25 cellular contexts compared by ENCODE assay signal in the genomic region with DNA sequence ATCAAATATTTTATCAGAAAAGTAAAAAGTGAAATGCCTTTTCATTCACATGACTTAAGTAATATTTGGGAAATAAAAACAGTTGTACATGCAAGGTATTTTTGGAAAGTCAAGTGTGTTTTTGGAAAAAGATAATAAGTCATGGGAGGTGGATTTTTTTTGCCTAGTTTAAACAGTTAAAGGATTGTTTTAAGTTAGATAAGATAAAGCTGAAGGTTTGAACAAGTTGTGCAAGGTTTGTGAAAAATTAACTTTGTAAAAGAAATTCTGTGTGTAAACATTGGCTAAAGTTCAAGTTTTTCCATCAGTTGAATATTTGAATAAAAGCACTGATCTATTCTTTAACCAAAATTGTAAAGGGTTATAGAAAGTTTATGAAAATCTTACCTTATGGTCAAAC.
DNase-seq lines count a peak whose midpoint lies in the region; ATAC-seq, FAIRE-seq and TF ChIP-seq lines count a peak whose summit lies in the region.
"Had no signal": no experiment of that assay in that cellular context is flagged by ENCODE, and none has a peak within 500 bp of the region (broad histone marks: within the 10 kb centered on the region; RNA-seq: fewer than 3 reads in every experiment).

No MANE protein-coding gene starts in this region.

- no peaks in the 10 kb centered on the region for H3K27me3 ChIP-seq in astrocyte (ENCODE audit: insufficient read depth, low read length)
- H3K27me3 ChIP-seq in liver (ENCODE audit: control insufficient read depth in 4 of 4, insufficient read depth in 4 of 4, low read length in 3 of 4) = no peaks in the 10 kb centered on the region
- H3K27me3 ChIP-seq: BE2C; BLaER1 treated with 17β-estradiol and CSF1 and Interleukin-3, amounts not matched to agents 10 nM and 100 nM had no signal

- TF ChIP-seq RAD21 in liver (IDR thresholded peaks at IDR 0.05) = no peak

- H3K4me3 ChIP-seq in astrocyte (ENCODE audit: insufficient read depth, low read depth, low read length) (no peak overlapping the region), liver (ENCODE audit: low read depth in 1 of 3, low read length in 3 of 3) (no peak overlapping the region)
- H3K4me3 ChIP-seq: A549; BLaER1 treated with 17β-estradiol and CSF1 and Interleukin-3, amounts not matched to agents 10 nM and 100 nM; HAP-1 had no signal

- peak; percentile 47 for FAIRE-seq in astrocyte (lab: Jason Lieb, UNC)
- peak; percentile 6 for FAIRE-seq in frontal cortex (lab: Jason Lieb, UNC)
- FAIRE-seq: A549, D721Med, GM12891, H54 had no signal

- H3K4me2 ChIP-seq in astrocyte (ENCODE audit: low read length) = no peak overlapping the region
- H3K4me2 ChIP-seq: A549; BLaER1 treated with 17β-estradiol and CSF1 and Interleukin-3, amounts not matched to agents 10 nM and 100 nM had no signal

- H3K4me1 Mint-ChIP-seq in astrocyte (ENCODE audit: low read depth, unreplicated experiment) = no peaks in the 10 kb centered on the region
- no peaks in the 10 kb centered on the region for H3K4me1 Mint-ChIP-seq in activated T-cell treated with anti-CD3 and anti-CD28 coated beads, Interleukin-2, amount 50 U/mL, for 72 hours (ENCODE audit: low read depth)
- H3K4me1 Mint-ChIP-seq: CD14-positive monocyte; CD8-positive, alpha-beta memory T cell had no signal

- no peak overlapping the region for H3K4me3 Mint-ChIP-seq in astrocyte (ENCODE audit: unreplicated experiment)
- H3K4me3 Mint-ChIP-seq in activated T-cell treated with anti-CD3 and anti-CD28 coated beads, Interleukin-2, amount 50 U/mL, for 72 hours = no peak overlapping the region
- H3K4me3 Mint-ChIP-seq: CD14-positive monocyte; CD4-positive, alpha-beta T cell; CD8-positive, alpha-beta memory T cell; HFFc6 had no signal

- H3K27ac Mint-ChIP-seq in astrocyte (ENCODE audit: unreplicated experiment) = no peak overlapping the region
- no peak overlapping the region for H3K27ac Mint-ChIP-seq in activated T-cell treated with anti-CD3 and anti-CD28 coated beads, Interleukin-2, amount 50 U/mL, for 72 hours
- H3K27ac Mint-ChIP-seq: CD14-positive monocyte; CD4-positive, alpha-beta T cell; CD8-positive, alpha-beta memory T cell; HFFc6 had no signal

- H3K4me1 ChIP-seq in astrocyte (ENCODE audit: insufficient read depth, low read length) (no peaks in the 10 kb centered on the region), liver (ENCODE audit: control insufficient read depth in 4 of 4, insufficient read depth in 4 of 4, low read length in 3 of 4) (no peaks in the 10 kb centered on the region)
- H3K4me1 ChIP-seq: A549; BE2C; BLaER1 treated with 17β-estradiol and CSF1 and Interleukin-3, amounts not matched to agents 10 nM and 100 nM; HAP-1 had no signal

- H3K27me3 Mint-ChIP-seq in astrocyte (ENCODE audit: low read depth, unreplicated experiment) = no peaks in the 10 kb centered on the region
- no peaks in the 10 kb centered on the region for H3K27me3 Mint-ChIP-seq in activated T-cell treated with anti-CD3 and anti-CD28 coated beads, Interleukin-2, amount 50 U/mL, for 72 hours (ENCODE audit: low read depth)
- H3K27me3 Mint-ChIP-seq: CD4-positive, alpha-beta T cell; CD8-positive, alpha-beta memory T cell had no signal

- H3K27ac ChIP-seq in astrocyte (ENCODE audit: low read depth, low read length) (no peak overlapping the region), liver (ENCODE audit: low read depth in 1 of 2, low read length in 2 of 2) (no peak overlapping the region)
- H3K27ac ChIP-seq: A549; BLaER1 treated with 17β-estradiol and CSF1 and Interleukin-3, amounts not matched to agents 10 nM and 100 nM had no signal

- H2AFZ ChIP-seq in astrocyte (ENCODE audit: low read depth, low read length) = no peak overlapping the region

- H3K9ac ChIP-seq in astrocyte (ENCODE audit: low read length) = no peak overlapping the region
- no peak overlapping the region for H3K9ac ChIP-seq in liver (ENCODE audit: low read depth in 1 of 2, low read length in 2 of 2)
- H3K9ac ChIP-seq: BLaER1 treated with 17β-estradiol and CSF1 and Interleukin-3, amounts not matched to agents 10 nM and 100 nM had no signal

- TF ChIP-seq CTCF in astrocyte (IDR thresholded peaks at IDR 0.05; ENCODE audit: insufficient read depth, low read depth, low read length) = no peak
- no peak for TF ChIP-seq CTCF in liver (IDR thresholded peaks at IDR 0.05; ENCODE audit: low read depth, low read length, missing input control)

- H3K36me3 ChIP-seq in astrocyte (ENCODE audit: insufficient read depth, low read length) = no peaks in the 10 kb centered on the region
- H3K36me3 ChIP-seq in liver (ENCODE audit: control insufficient read depth in 4 of 4, insufficient read depth in 3 of 4, low read depth in 1 of 4, low read length in 3 of 4) = no peaks in the 10 kb centered on the region
- H3K36me3 ChIP-seq: BE2C; BLaER1 treated with 17β-estradiol and CSF1 and Interleukin-3, amounts not matched to agents 10 nM and 100 nM; HAP-1 had no signal

- no peak for ATAC-seq in GM19328 (IDR thresholded peaks at IDR 0.05; ENCODE audit: unreplicated experiment)
- ATAC-seq in activated T-cell treated with anti-CD3 and anti-CD28 coated beads, Interleukin-2, amount 50 U/mL, for 72 hours (replicated peaks in 1 of 2) = no peak
- ATAC-seq: A549 had no signal

- no peaks in the 10 kb centered on the region for H4K20me1 ChIP-seq in astrocyte (ENCODE audit: insufficient read depth, low read length)
- H4K20me1 ChIP-seq: BLaER1 treated with 17β-estradiol and CSF1 and Interleukin-3, amounts not matched to agents 10 nM and 100 nM had no signal

- H3K9me3 Mint-ChIP-seq in astrocyte (ENCODE audit: unreplicated experiment) = peaks cover 26% of the 10 kb centered on the region
- H3K9me3 Mint-ChIP-seq in activated T-cell treated with anti-CD3 and anti-CD28 coated beads, Interleukin-2, amount 50 U/mL, for 72 hours = peaks cover 5 to 6% of the 10 kb centered on the region in 2 donors
- H3K9me3 Mint-ChIP-seq: CD4-positive, alpha-beta T cell had no signal

- H3K9me3 ChIP-seq in astrocyte (ENCODE audit: insufficient read depth, low read depth, low read length) (peaks cover 5% of the 10 kb centered on the region), liver (ENCODE audit: control insufficient read depth in 4 of 4, low read length in 3 of 4) (no peaks in the 10 kb centered on the region)
- H3K9me3 ChIP-seq: BE2C, HAP-1 had no signal

- H3K79me2 ChIP-seq in astrocyte (ENCODE audit: insufficient read depth, low read length) = no peaks in the 10 kb centered on the region

- H3K36me3 Mint-ChIP-seq in astrocyte (ENCODE audit: low read depth, unreplicated experiment) = no peaks in the 10 kb centered on the region
- H3K36me3 Mint-ChIP-seq in activated T-cell treated with anti-CD3 and anti-CD28 coated beads, Interleukin-2, amount 50 U/mL, for 72 hours (ENCODE audit: insufficient read depth in 2 of 2) = peaks cover 0 to 4% of the 10 kb centered on the region in 2 donors
- H3K36me3 Mint-ChIP-seq: CD14-positive monocyte; CD8-positive, alpha-beta memory T cell had no signal

- DNase-seq in astrocyte (ENCODE audit: low read depth) (no peak), frontal cortex (ENCODE audit: low spot score in 2 of 2) (no peak), NOMO-1 treated with dmso at 0.1 percent for 144 hours (lab: John Stamatoyannopoulos, UW; ENCODE audit: unreplicated experiment) (no peak)
- DNase-seq in activated T-cell treated with anti-CD3 and anti-CD28 coated beads, Interleukin-2, amount 50 U/mL, for 72 hours = no peak
- DNase-seq: 8988T; ACHN; AML-193; BE2C; CD4-positive, alpha-beta T cell; CD8-positive, alpha-beta memory T cell; DMS 273 treated with DMSO at 0.1 percent for 48 hours; DMS79; EL; GF-D8; GOT3; HFFc6 had no signal

TF ChIP-seq in liver, 16 proteins besides CTCF, POLR2A, EP300 and RAD21:
- TF ChIP-seq NR2F2 (IDR thresholded peaks at IDR 0.05) (no peak), YY1 (IDR thresholded peaks at IDR 0.05) (peak; percentile 13), GABPA (IDR thresholded peaks at IDR 0.05 in 1 of 2, conservative IDR thresholded peaks at IDR 0.05 in 1 of 2) (no peak), JUND (IDR thresholded peaks at IDR 0.05) (no peak), FOXA2 (IDR thresholded peaks at IDR 0.05) (peak; percentile 60), ZBTB33 (IDR thresholded peaks at IDR 0.05) (peak; percentile 43), TAF1 (conservative IDR thresholded peaks at IDR 0.05) (no peak), SP1 (IDR thresholded peaks at IDR 0.05) (no peak), HNF4G (IDR thresholded peaks at IDR 0.05) (no peak), FOXA1 (IDR thresholded peaks at IDR 0.05) (no peak), RXRA (IDR thresholded peaks at IDR 0.05) (peak in 1 of 2 donors; percentile 67), HNF4A (conservative IDR thresholded peaks at IDR 0.05) (peak in 1 of 2 donors; percentile 46)
- TF ChIP-seq, protein P1, sequence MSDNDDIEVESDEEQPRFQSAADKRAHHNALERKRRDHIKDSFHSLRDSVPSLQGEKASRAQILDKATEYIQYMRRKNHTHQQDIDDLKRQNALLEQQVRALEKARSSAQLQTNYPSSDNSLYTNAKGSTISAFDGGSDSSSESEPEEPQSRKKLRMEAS (IDR thresholded peaks at IDR 0.05) = peak; percentile 12
